8 cellular contexts compared by ENCODE assay signal in genomic region chr11:67640021-67640757, GRCh38. TPM values are rescaled to one million over a fixed set of nuclear protein-coding genes. Genes with fewer than 3 reads are reported as not detected.
DNase-seq lines count a peak whose midpoint lies in the region; ATAC-seq, FAIRE-seq and TF ChIP-seq lines count a peak whose summit lies in the region.

No MANE protein-coding gene starts in this region.

- no peaks in the 10 kb centered on the region for H3K79me2 ChIP-seq in GM12878 (ENCODE audit: control insufficient read depth, insufficient read depth, low read length)

- H3K9me3 Mint-ChIP-seq in T-cell (no peaks in the 10 kb centered on the region), immature natural killer cell (no peaks in the 10 kb centered on the region)

- TF ChIP-seq POLR2A in GM12878 (IDR thresholded peaks at IDR 0.05; ENCODE audit: low read depth, low read length), result no peak

- H3K9ac ChIP-seq in GM12878 (ENCODE audit: control insufficient read depth, insufficient read depth, low read length), result no peak overlapping the region

- H3K36me3 ChIP-seq in GM12878 (ENCODE audit: control insufficient read depth in 2 of 2, insufficient read depth in 2 of 2, low read length in 1 of 2), result no peaks in the 10 kb centered on the region

- H2AFZ ChIP-seq in GM12878 (ENCODE audit: control insufficient read depth, low read depth, low read length), result no peak overlapping the region; the same call in 1 of the 2 replicates

- FAIRE-seq in GM12878 (lab: Jason Lieb, UNC), result peak; percentile 73

- H3K4me1 Mint-ChIP-seq in T-cell (peaks cover 0 to 4% (median 0%) of the 10 kb centered on the region in 3 donors), immature natural killer cell (no peaks in the 10 kb centered on the region)

- H3K27me3 ChIP-seq in GM12878 (replicated peaks in 1 of 2; ENCODE audit: control insufficient read depth in 2 of 2, insufficient read depth in 2 of 2, low read length in 1 of 2), result no peaks in the 10 kb centered on the region; a peak in 1 of 4 replicates

- H3K4me3 ChIP-seq in GM12878, result no peak overlapping the region

- CTCF ChIA-PET in T-cell (lab: Charles Lee), result no interaction called here
- CTCF ChIA-PET in GM12878 (lab: Yijun Ruan, JAX), result interaction anchor here (0.7 to 4.6 kb wide), 6 partner anchors 8 to 288 kb away, joined by 3 to 26 read pairs (median 4); no protein-coding TSS in a partner anchor

- H3K27ac Mint-ChIP-seq in T-cell (no peak overlapping the region), immature natural killer cell (no peak overlapping the region)

- WGBS in GM12878 (ENCODE audit: insufficient coverage, insufficient replicate concordance, low lambda C conversion rate, missing lambda C conversion rate), result 33% methylated on average over 23 of the region's 23 CpGs

- H3K27me3 Mint-ChIP-seq in T-cell (no peaks in the 10 kb centered on the region), immature natural killer cell (ENCODE audit: low read depth in 3 of 3) (peaks cover 0 to 2% (median 2%) of the 10 kb centered on the region in 3 donors)

- POLR2A ChIA-PET in T-cell (lab: Charles Lee), result no interaction called here
- POLR2A ChIA-PET in GM12878 (lab: Charles Lee), result no interaction called here

- ATAC-seq in T-cell (replicated peaks in 1 of 4), result peak; percentile 72 to 89 (median 76)
- peak; percentile 93 for ATAC-seq in GM12878
- ATAC-seq in GM21723 (IDR thresholded peaks at IDR 0.05; ENCODE audit: unreplicated experiment), result no peak
- no peak for ATAC-seq in HG03159 (IDR thresholded peaks at IDR 0.05; ENCODE audit: unreplicated experiment)

- peak; percentile 65 to 83 (median 75) for TF ChIP-seq CTCF in GM12878 (IDR thresholded peaks at IDR 0.05 in 2 of 3, conservative IDR thresholded peaks at IDR 0.05 in 1 of 3; ENCODE audit: control insufficient read depth in 2 of 3, extremely low read depth in 1 of 3, insufficient read depth in 1 of 3, low read depth in 3 of 3, low read length in 3 of 3)

- intact Hi-C loops in GM12878 (cut with micrococcal nuclease; ENCODE audit: unreplicated experiment), result loop anchor here (1.0 kb wide), 1 partner anchor 19 kb away; no protein-coding TSS in a partner anchor

- TF ChIP-seq EP300 in GM12878 (IDR thresholded peaks at IDR 0.05; ENCODE audit: borderline replicate concordance in 1 of 2, control insufficient read depth in 1 of 2, low read depth in 2 of 2, low read length in 2 of 2), result no peak

- H3K4me2 ChIP-seq in GM12878 (ENCODE audit: control insufficient read depth, insufficient read depth), result no peak overlapping the region

- H3K27ac ChIP-seq in GM12878 (ENCODE audit: control insufficient read depth, insufficient read depth), result no peak overlapping the region

- peaks cover 13% of the 10 kb centered on the region for H3K4me1 ChIP-seq in GM12878 (ENCODE audit: control insufficient read depth, insufficient read depth, low read length)

- H4K20me1 ChIP-seq in GM12878 (ENCODE audit: control insufficient read depth, insufficient read depth), result no peaks in the 10 kb centered on the region

- RAD21 ChIA-PET in GM12878 (lab: Charles Lee; ENCODE audit: unreplicated experiment), result no interaction called here

- H3K9me3 ChIP-seq in GM12878 (replicated peaks; ENCODE audit: control insufficient read depth, insufficient read depth, low read length), result peaks cover 3% of the 10 kb centered on the region; the same call in 2 of the 3 replicates

- BruUV-seq in GM12878 (replicated peaks; lab: Mats Ljungman, UMichigan), result no TSS peak

- H3K36me3 Mint-ChIP-seq in T-cell (no peaks in the 10 kb centered on the region), immature natural killer cell (no peaks in the 10 kb centered on the region)

- peak; percentile 72 for DNase-seq in D341Med (ENCODE audit: low spot score)
- DNase-seq in HK-2 (ENCODE audit: unreplicated experiment), result peak; percentile 45
- peak in 27 of 34 experiments; percentile 31 to 64 (median 48) for DNase-seq in T-cell
- no peak for DNase-seq in GM12878 (ENCODE audit: low read depth, low spot score)
- peak; percentile 53 to 66 (median 54) for DNase-seq in immature natural killer cell
- peak; percentile 37 to 55 for DNase-seq in stimulated activated CD4-positive, alpha-beta T cell treated with anti-CD3 and anti-CD28 coated beads, Interleukin-1b, Interleukin-23, amount 100 ng/mL, for 4 hours (ENCODE audit: low read depth in 2 of 2)

- in situ Hi-C loops in GM12878 (cut with MboI), result no loop called here

- SMC1A ChIA-PET in GM12878 (lab: Charles Lee; ENCODE audit: uncharacterized antibody, unreplicated experiment), result interaction anchor here (0.9 to 1.1 kb wide), 2 partner anchors 19 to 22 kb away, joined by 3 to 9 read pairs; no protein-coding TSS in a partner anchor

- H3K4me3 Mint-ChIP-seq in T-cell, result no peak overlapping the region
- no peak overlapping the region for H3K4me3 Mint-ChIP-seq in immature natural killer cell

- TF ChIP-seq RAD21 in GM12878 (IDR thresholded peaks at IDR 0.05; ENCODE audit: insufficient read depth, low read depth, low read length), result peak; percentile 68

RNA-seq across cellular contexts. Expression of gene TBX10, which starts 0.6 kb away (rescaled TPM):
- not detected for total RNA-seq in T-cell
- total RNA-seq in GM12878 (2013; cell fraction: nucleolus; rRNA removed), result 0.32 TPM in 1 of 2 replicates, not detected in the other
- 0.22 and 0.23 TPM in 2 replicates for total RNA-seq in GM12878 (2014; rRNA removed)
- total RNA-seq in GM12878 (2014; rRNA removed; fragmentation: Illumina TruSeq; extraction: Trizol), result 0.18 TPM in 1 of 2 replicates, not detected in the other
- total RNA-seq in GM12878 (2021), result 0.16 and 0.26 TPM in 2 replicates
- not detected for polyA plus RNA-seq in GM12878 (2011; ENCODE audit: low read depth)
- polyA plus RNA-seq in GM12878 (2011; rRNA removed), result not detected in 2 replicates
- polyA plus RNA-seq in GM12878 (2011; cell fraction: cytosol; rRNA removed), result 0.07 and 0.13 TPM in 2 replicates
- polyA plus RNA-seq in GM12878 (2011; cell fraction: nucleus; rRNA removed), result 0.25 and 0.27 TPM in 2 replicates
- 0.08 TPM in 1 of 2 replicates, not detected in the other for polyA plus RNA-seq in GM12878 (2012)
- 0.10 and 0.16 TPM in 2 replicates for polyA plus RNA-seq in GM12878 (2014; fragmentation: Illumina TruSeq; extraction: Trizol)
- not detected for polyA plus RNA-seq in GM12878 (2014; fragmentation: Nextera tagmentation; extraction: Ambion mirVana)
- polyA plus RNA-seq in GM12878 (2014; rRNA removed), result 0.15 and 0.44 TPM in 2 replicates
- under 1 TPM in 1 of 2 experiments, not detected in 1; 0.17 TPM for polyA plus RNA-seq in GM12878 (2016; fragmentation: Nextera tagmentation; extraction: Ambion mirVana)
- not detected in 2 replicates for polyA minus RNA-seq in GM12878 (2011; rRNA and poly(A)+ RNA removed)
- polyA minus RNA-seq in GM12878 (2011; cell fraction: cytosol; rRNA and poly(A)+ RNA removed), result not detected in 2 replicates
- not detected in 2 replicates for polyA minus RNA-seq in GM12878 (2011; cell fraction: nucleus; rRNA and poly(A)+ RNA removed)
- polyA plus RNA-seq in immature natural killer cell, result not detected

RNA-seq across cellular contexts. Expression of gene ACY3, which starts 10.3 kb away (rescaled TPM):
- total RNA-seq in T-cell (1 to 10 TPM in 1 of 5 donors, under 1 TPM in 2, not detected in 2; 0.54 to 1.0 (median 0.68) TPM), GM12878 (2014; rRNA removed) (20.2 and 27.8 TPM in 2 replicates), GM12878 (2014; rRNA removed; fragmentation: Illumina TruSeq; extraction: Trizol) (12.2 and 12.8 TPM in 2 replicates), GM12878 (2021) (23.5 and 24.3 TPM in 2 replicates)
- total RNA-seq in GM12878 (2013; cell fraction: nucleolus; rRNA removed), result not detected in 2 replicates
- polyA plus RNA-seq in GM12878 (2011; ENCODE audit: low read depth), result 1.5 TPM
- polyA plus RNA-seq in GM12878 (2011; rRNA removed) (0.33 and 0.83 TPM in 2 replicates), GM12878 (2014; fragmentation: Illumina TruSeq; extraction: Trizol) (6.3 and 17.8 TPM in 2 replicates), GM12878 (2014; fragmentation: Nextera tagmentation; extraction: Ambion mirVana) (10 to 100 TPM; 13.1 to 14.4 TPM), GM12878 (2014; rRNA removed) (30.7 and 36.1 TPM in 2 replicates), GM12878 (2016; fragmentation: Nextera tagmentation; extraction: Ambion mirVana) (10 to 100 TPM; 16.8 to 22.4 TPM), immature natural killer cell (under 1 TPM in 2 of 3 donors, not detected in 1; 0.41 to 0.98 TPM)
- 1.3 and 1.8 TPM in 2 replicates for polyA plus RNA-seq in GM12878 (2011; cell fraction: cytosol; rRNA removed)
- polyA plus RNA-seq in GM12878 (2011; cell fraction: nucleus; rRNA removed), result 1.9 and 2.8 TPM in 2 replicates
- polyA plus RNA-seq in GM12878 (2012), result 3.7 and 6.2 TPM in 2 replicates
- polyA minus RNA-seq in GM12878 (2011; rRNA and poly(A)+ RNA removed), result 0.88 and 1.7 TPM in 2 replicates
- polyA minus RNA-seq in GM12878 (2011; cell fraction: cytosol; rRNA and poly(A)+ RNA removed), result 1.3 TPM in 1 of 2 replicates, not detected in the other
- 0.48 TPM in 1 of 2 replicates, not detected in the other for polyA minus RNA-seq in GM12878 (2011; cell fraction: nucleus; rRNA and poly(A)+ RNA removed)

RNA-seq across cellular contexts. Expression of gene NUDT8, which starts 10.5 kb away (rescaled TPM):
- total RNA-seq in T-cell, result 1 to 10 TPM; 1.5 to 8.0 (median 4.5) TPM
- total RNA-seq in GM12878 (2013; cell fraction: nucleolus; rRNA removed), result 10.2 and 10.6 TPM in 2 replicates
- 15.9 and 18.2 TPM in 2 replicates for total RNA-seq in GM12878 (2014; rRNA removed)
- total RNA-seq in GM12878 (2014; rRNA removed; fragmentation: Illumina TruSeq; extraction: Trizol), result 3.3 and 4.8 TPM in 2 replicates
- total RNA-seq in GM12878 (2021), result 16.5 and 16.9 TPM in 2 replicates
- 2.4 TPM for polyA plus RNA-seq in GM12878 (2011; ENCODE audit: low read depth)
- polyA plus RNA-seq in GM12878 (2011; rRNA removed), result 1.6 and 3.7 TPM in 2 replicates
- polyA plus RNA-seq in GM12878 (2011; cell fraction: cytosol; rRNA removed), result 12.1 and 15.1 TPM in 2 replicates
- 27.4 and 32.4 TPM in 2 replicates for polyA plus RNA-seq in GM12878 (2011; cell fraction: nucleus; rRNA removed)
- 12.1 and 17.5 TPM in 2 replicates for polyA plus RNA-seq in GM12878 (2012)
- polyA plus RNA-seq in GM12878 (2014; fragmentation: Illumina TruSeq; extraction: Trizol), result 0.30 and 2.9 TPM in 2 replicates
- 1 to 10 TPM in 1 of 2 experiments, under 1 TPM in 1; 0.32 to 1.1 TPM for polyA plus RNA-seq in GM12878 (2014; fragmentation: Nextera tagmentation; extraction: Ambion mirVana)
- 14.9 and 18.8 TPM in 2 replicates for polyA plus RNA-seq in GM12878 (2014; rRNA removed)
- 10 to 100 TPM; 16.9 to 17.7 TPM for polyA plus RNA-seq in GM12878 (2016; fragmentation: Nextera tagmentation; extraction: Ambion mirVana)
- polyA minus RNA-seq in GM12878 (2011; rRNA and poly(A)+ RNA removed), result 2.5 and 5.0 TPM in 2 replicates
- 6.7 and 6.8 TPM in 2 replicates for polyA minus RNA-seq in GM12878 (2011; cell fraction: cytosol; rRNA and poly(A)+ RNA removed)
- 13.8 and 19.5 TPM in 2 replicates for polyA minus RNA-seq in GM12878 (2011; cell fraction: nucleus; rRNA and poly(A)+ RNA removed)
- polyA plus RNA-seq in immature natural killer cell, result 10 to 100 TPM; 10.1 to 13.4 (median 12.3) TPM

RNA-seq across cellular contexts. Expression of gene NDUFV1, which starts 33.5 kb away (rescaled TPM):
- 100 to 1,000 TPM; 199 to 250 (median 238) TPM for total RNA-seq in T-cell
- 213 and 251 TPM in 2 replicates for total RNA-seq in GM12878 (2013; cell fraction: nucleolus; rRNA removed)
- total RNA-seq in GM12878 (2014; rRNA removed), result 301 and 330 TPM in 2 replicates
- total RNA-seq in GM12878 (2014; rRNA removed; fragmentation: Illumina TruSeq; extraction: Trizol), result 162 and 166 TPM in 2 replicates
- 310 and 312 TPM in 2 replicates for total RNA-seq in GM12878 (2021)
- polyA plus RNA-seq in GM12878 (2011; ENCODE audit: low read depth), result 75.2 TPM
- polyA plus RNA-seq in GM12878 (2011; rRNA removed), result 97.9 and 184 TPM in 2 replicates
- 278 and 410 TPM in 2 replicates for polyA plus RNA-seq in GM12878 (2011; cell fraction: cytosol; rRNA removed)
- polyA plus RNA-seq in GM12878 (2011; cell fraction: nucleus; rRNA removed), result 516 and 698 TPM in 2 replicates
- polyA plus RNA-seq in GM12878 (2012), result 210 and 225 TPM in 2 replicates
- 37.6 and 129 TPM in 2 replicates for polyA plus RNA-seq in GM12878 (2014; fragmentation: Illumina TruSeq; extraction: Trizol)
- 10 to 100 TPM in 1 of 2 experiments, 1 to 10 TPM in 1; 8.2 to 51.7 TPM for polyA plus RNA-seq in GM12878 (2014; fragmentation: Nextera tagmentation; extraction: Ambion mirVana)
- polyA plus RNA-seq in GM12878 (2014; rRNA removed), result 277 and 312 TPM in 2 replicates
- polyA plus RNA-seq in GM12878 (2016; fragmentation: Nextera tagmentation; extraction: Ambion mirVana), result 100 to 1,000 TPM; 348 to 380 TPM
- polyA minus RNA-seq in GM12878 (2011; rRNA and poly(A)+ RNA removed), result 107 and 172 TPM in 2 replicates
- 90.7 and 96.4 TPM in 2 replicates for polyA minus RNA-seq in GM12878 (2011; cell fraction: cytosol; rRNA and poly(A)+ RNA removed)
- 83.2 and 139 TPM in 2 replicates for polyA minus RNA-seq in GM12878 (2011; cell fraction: nucleus; rRNA and poly(A)+ RNA removed)
- polyA plus RNA-seq in immature natural killer cell, result 100 to 1,000 TPM; 173 to 261 (median 195) TPM

RNA-seq across cellular contexts. Expression of gene ALDH3B2, which starts 34.2 kb away (rescaled TPM):
- total RNA-seq in T-cell, result not detected
- total RNA-seq in GM12878 (2013; cell fraction: nucleolus; rRNA removed), result not detected in 2 replicates
- 0.16 and 0.17 TPM in 2 replicates for total RNA-seq in GM12878 (2014; rRNA removed)
- not detected in 2 replicates for total RNA-seq in GM12878 (2014; rRNA removed; fragmentation: Illumina TruSeq; extraction: Trizol)
- not detected in 2 replicates for total RNA-seq in GM12878 (2021)
- polyA plus RNA-seq in GM12878 (2011; ENCODE audit: low read depth), result not detected
- polyA plus RNA-seq in GM12878 (2011; rRNA removed), result not detected in 2 replicates
- not detected in 2 replicates for polyA plus RNA-seq in GM12878 (2011; cell fraction: cytosol; rRNA removed)
- polyA plus RNA-seq in GM12878 (2011; cell fraction: nucleus; rRNA removed), result not detected in 2 replicates
- polyA plus RNA-seq in GM12878 (2012), result not detected in 2 replicates
- 0.09 TPM in 1 of 2 replicates, not detected in the other for polyA plus RNA-seq in GM12878 (2014; fragmentation: Illumina TruSeq; extraction: Trizol)
- not detected for polyA plus RNA-seq in GM12878 (2014; fragmentation: Nextera tagmentation; extraction: Ambion mirVana)
- not detected in 2 replicates for polyA plus RNA-seq in GM12878 (2014; rRNA removed)
- polyA plus RNA-seq in GM12878 (2016; fragmentation: Nextera tagmentation; extraction: Ambion mirVana), result not detected
- not detected in 2 replicates for polyA minus RNA-seq in GM12878 (2011; rRNA and poly(A)+ RNA removed)
- polyA minus RNA-seq in GM12878 (2011; cell fraction: cytosol; rRNA and poly(A)+ RNA removed), result not detected in 2 replicates
- polyA minus RNA-seq in GM12878 (2011; cell fraction: nucleus; rRNA and poly(A)+ RNA removed), result not detected in 2 replicates
- not detected for polyA plus RNA-seq in immature natural killer cell

Comparison
In these comparisons a context has a peak if more than half of its experiments do, and no peak if none do; other contexts are left out.
1. ATAC-seq: peak in T-cell (4 of 4) and GM12878 (single experiment); none in GM21723 (single experiment) and HG03159 (single experiment).